Comparison of ENCODE assay signal across 8 cellular contexts in the genomic region with DNA sequence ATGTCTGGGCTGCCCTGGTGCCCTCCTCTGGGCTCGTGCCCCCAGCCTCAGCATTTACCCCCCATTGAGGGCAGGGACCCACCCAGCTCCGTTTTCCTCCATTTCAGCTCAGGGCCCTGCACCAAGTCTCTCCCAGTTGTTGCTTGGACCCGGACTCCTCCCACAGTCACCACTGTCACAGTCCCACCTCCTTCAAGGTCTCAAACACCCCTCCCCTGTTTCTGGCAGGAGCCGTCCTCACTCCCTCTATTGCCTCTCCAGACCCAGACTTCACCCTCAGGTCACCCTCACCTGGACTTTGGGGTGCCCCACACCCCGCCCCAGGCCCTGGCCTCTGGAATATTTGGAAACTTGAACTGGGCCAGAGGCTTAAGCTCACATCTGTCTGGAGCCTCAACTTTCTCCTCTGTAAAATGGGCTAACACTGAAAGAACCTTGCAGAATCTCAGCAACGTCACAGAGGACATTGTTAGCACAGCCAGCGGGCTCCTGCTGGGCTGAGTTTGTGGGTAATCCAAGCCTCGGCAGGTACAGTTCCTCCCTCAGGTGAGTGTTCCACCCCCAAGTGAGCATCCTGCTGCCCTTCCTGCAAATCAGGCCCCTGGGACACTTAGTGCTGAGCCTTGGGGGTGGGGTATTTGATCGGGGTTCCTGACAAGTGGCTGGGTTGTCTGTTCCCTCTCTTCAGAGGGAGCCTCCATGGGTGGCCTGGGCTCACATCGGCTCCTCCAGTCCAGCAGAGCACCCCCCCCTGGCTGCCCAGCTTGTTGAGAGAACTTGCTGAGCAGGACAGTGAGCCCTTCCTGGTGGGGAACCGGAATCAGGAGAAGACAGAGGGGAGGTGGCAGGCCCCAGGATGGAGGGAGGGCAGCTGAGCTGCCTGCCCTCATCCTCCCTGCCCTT.
DNase-seq lines count a peak whose midpoint lies in the region; ATAC-seq and TF ChIP-seq lines count a peak whose summit lies in the region.

No MANE protein-coding gene starts in this region.

- H3F3A ChIP-seq in PC-3 (ENCODE audit: low read length, unreplicated experiment): peaks cover 4% of the 10 kb centered on the region

- H3K79me2 ChIP-seq in ACC112 (ENCODE audit: control insufficient read depth, insufficient read depth, low read length, unreplicated experiment): peaks cover 23% of the 10 kb centered on the region
- H3K79me2 ChIP-seq in PC-3 (ENCODE audit: low read length): peaks cover 29% of the 10 kb centered on the region

- DNase-seq in PC-3 (no peak), endodermal cell (peak; percentile 68), nephron progenitor cell (no peak), NCI-H226 (no peak), ecto neural progenitor cell (ENCODE audit: low spot score) (no peak), SIG-M5 (lab: John Stamatoyannopoulos, UW) (no peak)
- no peak for DNase-seq in activated CD4-positive, CD25-positive, alpha-beta regulatory T cell treated with anti-CD3 and anti-CD28 coated beads, Interleukin-2, amount 50 U/mL, for 72 hours

- no TSS peak for BruUV-seq in PC-3 (replicated peaks; lab: Mats Ljungman, UMichigan)

- H3K9me2 ChIP-seq in PC-3 (replicated peaks; ENCODE audit: low read length): no peaks in the 10 kb centered on the region

- TF ChIP-seq CTCF in PC-3 (conservative IDR thresholded peaks at IDR 0.05; ENCODE audit: low read depth, low read length): no peak
- no peak for TF ChIP-seq CTCF in endodermal cell (conservative IDR thresholded peaks at IDR 0.05)
- TF ChIP-seq CTCF in nephron progenitor cell (IDR thresholded peaks at IDR 0.05): no peak

- H3K27me3 ChIP-seq in ACC112 (ENCODE audit: insufficient read depth, low read length) (no peaks in the 10 kb centered on the region), PC-3 (ENCODE audit: low read length) (no peaks in the 10 kb centered on the region), endodermal cell (ENCODE audit: control insufficient read depth, insufficient read depth, low read length, poor library complexity, severe bottlenecking) (no peaks in the 10 kb centered on the region)

- no peak for ATAC-seq in PC-3

- peak overlapping the region; percentile 89 for H3K4me2 ChIP-seq in PC-3 (ENCODE audit: low read length)

- peak overlapping the region; percentile 71 for H3K4me3 ChIP-seq in ACC112 (ENCODE audit: low read depth, low read length)
- peak overlapping the region; percentile 63 for H3K4me3 ChIP-seq in PC-3 (ENCODE audit: low read length)
- H3K4me3 ChIP-seq in endodermal cell (ENCODE audit: low read length): no peak overlapping the region

- H3K9me3 Mint-ChIP-seq in endodermal cell: no peaks in the 10 kb centered on the region
- H3K9me3 Mint-ChIP-seq in nephron progenitor cell: no peaks in the 10 kb centered on the region

- peak overlapping the region; percentile 99 for H3K27ac ChIP-seq in ACC112 (ENCODE audit: low read depth, low read length)
- H3K27ac ChIP-seq in PC-3 (ENCODE audit: low read length): no peak overlapping the region
- peak overlapping the region; percentile 97 for H3K27ac ChIP-seq in endodermal cell (ENCODE audit: low read depth, low read length)

- no peaks in the 10 kb centered on the region for H3K36me3 ChIP-seq in ACC112 (ENCODE audit: insufficient read depth, low read length)
- no peaks in the 10 kb centered on the region for H3K36me3 ChIP-seq in PC-3 (ENCODE audit: low read depth, low read length)
- no peaks in the 10 kb centered on the region for H3K36me3 ChIP-seq in endodermal cell (ENCODE audit: control insufficient read depth, insufficient read depth, low read length)

- H4K20me1 ChIP-seq in PC-3 (ENCODE audit: low read length): no peaks in the 10 kb centered on the region

- H3K4me1 Mint-ChIP-seq in endodermal cell (peaks cover 49% of the 10 kb centered on the region), nephron progenitor cell (peaks cover 90% of the 10 kb centered on the region)

- H3K27me3 Mint-ChIP-seq in endodermal cell (ENCODE audit: insufficient read depth) (peaks cover 16% of the 10 kb centered on the region), nephron progenitor cell (ENCODE audit: low read depth, poor library complexity) (peaks cover 12% of the 10 kb centered on the region)

- POLR2A ChIA-PET in PC-3 (lab: Charles Lee; ENCODE audit: unreplicated experiment): interaction anchor here (0.6 kb wide), 1 partner anchor 108 kb away, joined by 9 read pairs; no protein-coding TSS in a partner anchor

- WGBS in endodermal cell (ENCODE audit: insufficient coverage in 1 of 2, insufficient read length in 1 of 2), 2 experiments: 87 to 88% methylated on average over 7 to 11 of the region's 11 CpGs

- peak overlapping the region; percentile 2 for H3K4me3 Mint-ChIP-seq in endodermal cell
- H3K4me3 Mint-ChIP-seq in nephron progenitor cell: peak overlapping the region; percentile 67

- H2AFZ ChIP-seq in ACC112 (ENCODE audit: low read length, unreplicated experiment): no peak overlapping the region
- no peak overlapping the region for H2AFZ ChIP-seq in PC-3 (ENCODE audit: low read length)

- CTCF ChIA-PET in PC-3 (lab: Charles Lee): no interaction called here

- 0 out of 2 replicates have a peak overlapping the region, but pooled peaks have one; percentile 95 for H3K9ac ChIP-seq in PC-3 (ENCODE audit: low read length)
- H3K9ac ChIP-seq in endodermal cell (ENCODE audit: extremely low read depth, low read length, poor library complexity, severe bottlenecking): no peak overlapping the region

- H3K4me1 ChIP-seq in ACC112 (ENCODE audit: control insufficient read depth, insufficient read depth, low read length, unreplicated experiment): peaks cover 60% of the 10 kb centered on the region
- H3K4me1 ChIP-seq in PC-3 (ENCODE audit: insufficient read depth, low read length): peaks cover 58% of the 10 kb centered on the region
- H3K4me1 ChIP-seq in endodermal cell (ENCODE audit: control insufficient read depth, insufficient read depth, low read length): peaks cover 16% of the 10 kb centered on the region

- H3K27ac Mint-ChIP-seq in endodermal cell (no peak overlapping the region), nephron progenitor cell (peak overlapping the region; percentile 72)

- intact Hi-C loops in PC-3 (cut with micrococcal nuclease): no loop called here

- H3K9me3 ChIP-seq in PC-3 (ENCODE audit: low read length) (no peaks in the 10 kb centered on the region), endodermal cell (ENCODE audit: control insufficient read depth, low read length) (no peaks in the 10 kb centered on the region)

- H3K36me3 Mint-ChIP-seq in endodermal cell (ENCODE audit: low read depth): no peaks in the 10 kb centered on the region
- no peaks in the 10 kb centered on the region for H3K36me3 Mint-ChIP-seq in nephron progenitor cell (ENCODE audit: low read depth)
